ENCODE assay signal across 18 cellular contexts in genomic region chr20:8953300-8953699, GRCh38.
DNase-seq lines count a peak whose midpoint lies in the region; TF ChIP-seq lines count a peak whose summit lies in the region.
"Had no signal": no experiment of that assay in that cellular context is flagged by ENCODE, and none has a peak within 500 bp of the region (broad histone marks: within the 10 kb centered on the region; RNA-seq: fewer than 3 reads in every experiment).

No MANE protein-coding gene starts in this region.

- no peak for DNase-seq in activated naive CD4-positive, alpha-beta T cell treated with anti-CD3 and anti-CD28 coated beads, Interleukin-2, amount 10 ng/mL, durations not matched to agents 7 days and 5 days
- no peak for DNase-seq in activated naive CD4-positive, alpha-beta T cell treated with Interleukin-2 at 50 U/mL for 16 hours
- DNase-seq in fibroblast of mammary gland (ENCODE audit: low read depth) (no peak), dedifferentiated amniotic fluid mesenchymal stem cell (ENCODE audit: extremely low spot score) (no peak), testis (no peak), thyroid gland (no peak), NCI-H2107 (lab: John Stamatoyannopoulos, UW) (no peak)
- DNase-seq: 8988T, Caco-2, DMS53, NCI-H2029 treated with DMSO at 0.1 percent for 48 hours, NCI-H226, NCI-H526, OCI-M1 had no signal

- H3K9me3 ChIP-seq in testis: no peaks in the 10 kb centered on the region
- H3K9me3 ChIP-seq in thyroid gland: no peaks in the 10 kb centered on the region
- H3K9me3 ChIP-seq: Caco-2, SJSA1 had no signal

- no peak for TF ChIP-seq POLR2A in testis (IDR thresholded peaks at IDR 0.05)
- no peak for TF ChIP-seq POLR2A in thyroid gland (IDR thresholded peaks at IDR 0.05)

- H3K27me3 ChIP-seq in testis (no peaks in the 10 kb centered on the region), thyroid gland (no peaks in the 10 kb centered on the region)
- H3K27me3 ChIP-seq: SJSA1 had no signal

- peaks cover 2% of the 10 kb centered on the region for H3K9me3 Mint-ChIP-seq in activated naive CD4-positive, alpha-beta T cell treated with anti-CD3 and anti-CD28 coated beads, Interleukin-2, amount 10 ng/mL, durations not matched to agents 7 days and 5 days

- no peaks in the 10 kb centered on the region for H3K4me1 Mint-ChIP-seq in activated naive CD4-positive, alpha-beta T cell treated with anti-CD3 and anti-CD28 coated beads, Interleukin-2, amount 10 ng/mL, durations not matched to agents 7 days and 5 days
- H3K4me1 Mint-ChIP-seq: IgD-negative memory B cell had no signal

- H3K36me3 ChIP-seq in testis (ENCODE audit: low read depth, missing control alignments): no peaks in the 10 kb centered on the region
- H3K36me3 ChIP-seq in thyroid gland: no peaks in the 10 kb centered on the region
- H3K36me3 ChIP-seq: SJSA1 had no signal

- H3K4me3 ChIP-seq in fibroblast of mammary gland (ENCODE audit: control insufficient read depth, low read depth, low read length): no peak overlapping the region
- H3K4me3 ChIP-seq in testis: no peak overlapping the region
- H3K4me3 ChIP-seq in thyroid gland (replicated peaks in 1 of 3): no peak overlapping the region
- H3K4me3 ChIP-seq: GM12878, SJSA1 had no signal

- peak overlapping the region; percentile 12; the same call in 1 of the 2 replicates for H3K27ac ChIP-seq in VCaP
- no peak overlapping the region for H3K27ac ChIP-seq in testis
- H3K27ac ChIP-seq in thyroid gland: no peak overlapping the region
- H3K27ac ChIP-seq: SJSA1 had no signal

- WGBS in testis, 2 donors: 95 to 97% methylated on average over 1 of the region's 1 CpG
- WGBS in thyroid gland, 2 donors: 97 to 100% methylated on average over 1 of the region's 1 CpG

- H3K4me3 Mint-ChIP-seq in activated naive CD4-positive, alpha-beta T cell treated with anti-CD3 and anti-CD28 coated beads, Interleukin-2, amount 10 ng/mL, durations not matched to agents 7 days and 5 days: no peak overlapping the region
- H3K4me3 Mint-ChIP-seq: IgD-negative memory B cell had no signal

- intact Hi-C loops in testis (cut with DNase I; ENCODE audit: low total_unique reads) (no loop called here), thyroid gland (cut with DNase I) (no loop called here)

- no peaks in the 10 kb centered on the region for H3K4me1 ChIP-seq in testis
- no peaks in the 10 kb centered on the region for H3K4me1 ChIP-seq in thyroid gland
- H3K4me1 ChIP-seq: Caco-2, SJSA1 had no signal

- no peaks in the 10 kb centered on the region for H3K36me3 Mint-ChIP-seq in activated naive CD4-positive, alpha-beta T cell treated with anti-CD3 and anti-CD28 coated beads, Interleukin-2, amount 10 ng/mL, durations not matched to agents 7 days and 5 days
- H3K36me3 Mint-ChIP-seq: IgD-negative memory B cell had no signal

- no peaks in the 10 kb centered on the region for H3K27me3 Mint-ChIP-seq in activated naive CD4-positive, alpha-beta T cell treated with anti-CD3 and anti-CD28 coated beads, Interleukin-2, amount 10 ng/mL, durations not matched to agents 7 days and 5 days
- H3K27me3 Mint-ChIP-seq: IgD-negative memory B cell had no signal

- TF ChIP-seq CTCF in VCaP (conservative IDR thresholded peaks at IDR 0.05): peak; percentile 18; the same call in 1 of the 2 replicates
- peak; percentile 19 for TF ChIP-seq CTCF in fibroblast of mammary gland (conservative IDR thresholded peaks at IDR 0.05; ENCODE audit: control insufficient read depth, insufficient read depth, low read depth, low read length)
- no peak for TF ChIP-seq CTCF in testis (IDR thresholded peaks at IDR 0.05)
- TF ChIP-seq CTCF in thyroid gland (IDR thresholded peaks at IDR 0.05): no peak

- peak overlapping the region; percentile 19 for H3K27ac Mint-ChIP-seq in activated naive CD4-positive, alpha-beta T cell treated with anti-CD3 and anti-CD28 coated beads, Interleukin-2, amount 10 ng/mL, durations not matched to agents 7 days and 5 days
- H3K27ac Mint-ChIP-seq: IgD-negative memory B cell had no signal

- CTCF ChIA-PET in activated naive CD4-positive, alpha-beta T cell treated with anti-CD3 and anti-CD28 coated beads, Interleukin-2, amount 10 ng/mL, durations not matched to agents 7 days and 5 days (lab: Charles Lee): no interaction called here

Comparison
In these comparisons a context has a peak if more than half of its experiments do, and no peak if none do; other contexts are left out.
1. CTCF ChIP-seq: peak in VCaP (single experiment) and fibroblast of mammary gland (single experiment); none in testis (0 of 3) and thyroid gland (0 of 6).